14 cellular contexts compared by ENCODE assay signal in the genomic region with DNA sequence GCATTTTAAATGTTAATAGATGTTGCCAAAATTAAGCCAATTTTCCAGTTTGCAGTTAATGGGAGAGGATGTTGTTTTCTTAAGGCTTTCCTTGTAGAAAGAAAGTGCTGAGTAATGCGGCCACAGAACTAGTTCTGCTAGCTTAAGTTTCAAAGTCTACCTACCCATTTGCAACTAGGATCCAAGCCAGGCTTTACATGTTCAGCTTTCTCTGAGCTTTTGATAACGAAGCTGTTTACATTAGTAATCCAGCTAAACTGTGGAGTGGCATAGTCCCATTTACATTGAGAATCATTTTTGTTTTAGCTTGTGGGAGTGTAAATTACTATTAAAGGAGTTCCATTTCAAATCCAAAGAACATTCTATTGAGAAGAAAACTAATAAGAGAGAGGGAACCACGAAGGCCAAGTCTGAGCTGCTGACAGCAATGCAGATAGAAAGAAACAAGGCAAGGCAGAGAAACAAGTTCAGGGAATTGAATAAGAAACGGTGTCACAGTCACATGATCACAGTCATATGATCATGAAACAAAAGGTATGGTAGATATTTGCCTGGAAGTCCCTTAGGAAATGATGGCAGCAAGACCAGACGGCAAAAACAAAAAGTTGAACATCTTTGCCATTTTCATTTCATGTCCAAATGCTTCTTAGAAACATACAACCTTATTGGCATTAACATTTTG.
DNase-seq lines count a peak whose midpoint lies in the region; ATAC-seq and TF ChIP-seq lines count a peak whose summit lies in the region.
"Had no signal": no experiment of that assay in that cellular context is flagged by ENCODE, and none has a peak within 500 bp of the region (broad histone marks: within the 10 kb centered on the region; RNA-seq: fewer than 3 reads in every experiment).

No MANE protein-coding gene starts in this region.

- intact Hi-C loops in Caco-2 (cut with micrococcal nuclease; ENCODE audit: unreplicated experiment) (loop anchor here (1.0 to 5.0 kb wide), 3 partner anchors 114 to 521 kb away; partner anchors contain the start of gene PPP1R12A), posterior cingulate gyrus (cut with DNase I) (no loop called here)

- peak overlapping the region; percentile 51 for H3K27ac ChIP-seq in mesodermal cell (ENCODE audit: low read depth, low read length, severe bottlenecking)
- H3K27ac ChIP-seq: sigmoid colon had no signal

- H3K27me3 Mint-ChIP-seq in Caco-2 (ENCODE audit: insufficient read depth, unreplicated experiment): no peaks in the 10 kb centered on the region
- no peaks in the 10 kb centered on the region for H3K27me3 Mint-ChIP-seq in chondrocyte (ENCODE audit: low read depth)
- H3K27me3 Mint-ChIP-seq: activated CD4-positive, alpha-beta memory T cell treated with anti-CD3 and anti-CD28 coated beads, Interleukin-2, amount 10 ng/mL, durations not matched to agents 7 days and 5 days had no signal

- H3K4me1 Mint-ChIP-seq in Caco-2 (ENCODE audit: low read depth, unreplicated experiment): peaks cover 59% of the 10 kb centered on the region
- H3K4me1 Mint-ChIP-seq in chondrocyte (ENCODE audit: low read depth): peaks cover 42% of the 10 kb centered on the region
- H3K4me1 Mint-ChIP-seq: activated CD4-positive, alpha-beta memory T cell treated with anti-CD3 and anti-CD28 coated beads, Interleukin-2, amount 10 ng/mL, durations not matched to agents 7 days and 5 days had no signal

- H3K4me1 ChIP-seq in Caco-2 (peaks cover 77% of the 10 kb centered on the region), mesodermal cell (ENCODE audit: control insufficient read depth, insufficient read depth, low read length, poor library complexity, severe bottlenecking) (peaks cover 11% of the 10 kb centered on the region)

- BruUV-seq in Caco-2 (replicated peaks; lab: Mats Ljungman, UMichigan): TSS peak; percentile 97

- no peak overlapping the region for H3K4me3 ChIP-seq in Caco-2 (ENCODE audit: low read depth, low read length)
- H3K4me3 ChIP-seq in mesodermal cell (ENCODE audit: extremely low read depth, insufficient read depth, low read length, poor library complexity, severe bottlenecking): no peak overlapping the region
- H3K4me3 ChIP-seq: lung, sigmoid colon had no signal

- DNase-seq in Caco-2 (peak; percentile 65 to 74), LoVo (ENCODE audit: low spot score) (peak; percentile 75), chondrocyte (ENCODE audit: low spot score) (no peak), NCI-H1105 (lab: John Stamatoyannopoulos, UW) (no peak), posterior cingulate gyrus (no peak), epidermal melanocyte (ENCODE audit: insufficient read length, low spot score) (no peak)
- DNase-seq: activated CD4-positive, alpha-beta memory T cell treated with anti-CD3 and anti-CD28 coated beads, Interleukin-2, amount 10 ng/mL, durations not matched to agents 7 days and 5 days; MM.1S; NCI-H524; sigmoid colon; T-helper 1 cell had no signal

- H3K27ac Mint-ChIP-seq in Caco-2 (ENCODE audit: unreplicated experiment) (peak overlapping the region; percentile 77), chondrocyte (ENCODE audit: unreplicated experiment) (peak overlapping the region; percentile 62)
- H3K27ac Mint-ChIP-seq: activated CD4-positive, alpha-beta memory T cell treated with anti-CD3 and anti-CD28 coated beads, Interleukin-2, amount 10 ng/mL, durations not matched to agents 7 days and 5 days had no signal

- H3K36me3 Mint-ChIP-seq in Caco-2 (ENCODE audit: insufficient read depth, unreplicated experiment): peaks cover 6% of the 10 kb centered on the region
- no peaks in the 10 kb centered on the region for H3K36me3 Mint-ChIP-seq in chondrocyte (ENCODE audit: low read depth)

- POLR2A ChIA-PET in Caco-2 (lab: Charles Lee): interaction anchor here (0.6 to 1.2 kb wide), 5 partner anchors 41 to 734 kb away, joined by 3 to 5 read pairs (median 3); partner anchors contain the start of gene PAWR

- no peak for ATAC-seq in HG03469 (IDR thresholded peaks at IDR 0.05; ENCODE audit: unreplicated experiment)

- TF ChIP-seq CTCF in Caco-2 (IDR thresholded peaks at IDR 0.05; ENCODE audit: insufficient read depth in 1 of 2, low read depth in 1 of 2, low read length in 1 of 2, severe bottlenecking in 1 of 2, unreplicated experiment in 1 of 2): no peak
- TF ChIP-seq CTCF in chondrocyte (IDR thresholded peaks at IDR 0.05): no peak

- peaks cover 2% of the 10 kb centered on the region; the same call in 1 of the 2 replicates for H3K36me3 ChIP-seq in Caco-2 (ENCODE audit: control insufficient read depth, insufficient read depth, low read length)
- H3K36me3 ChIP-seq in mesodermal cell (ENCODE audit: control insufficient read depth, insufficient read depth, low read length): no peaks in the 10 kb centered on the region
- H3K36me3 ChIP-seq: sigmoid colon had no signal

- H3K9me3 Mint-ChIP-seq in Caco-2 (ENCODE audit: unreplicated experiment) (no peaks in the 10 kb centered on the region), chondrocyte (ENCODE audit: low read depth) (no peaks in the 10 kb centered on the region)
- H3K9me3 Mint-ChIP-seq: activated CD4-positive, alpha-beta memory T cell treated with anti-CD3 and anti-CD28 coated beads, Interleukin-2, amount 10 ng/mL, durations not matched to agents 7 days and 5 days had no signal

- H3K27me3 ChIP-seq in Caco-2 (replicated peaks; ENCODE audit: control insufficient read depth, insufficient read depth, low read length): no peaks in the 10 kb centered on the region
- H3K27me3 ChIP-seq: sigmoid colon had no signal

- 66% methylated on average over 2 of the region's 5 CpGs; no CpG with 5 or more reads in 1 of the 2 experiments for WGBS in mesodermal cell (ENCODE audit: insufficient coverage in 2 of 2), 2 experiments

- CTCF ChIA-PET in Caco-2 (lab: Charles Lee): interaction anchor here (0.8 to 1.3 kb wide), 3 partner anchors 114 to 275 kb away, joined by 3 to 5 read pairs (median 4); partner anchors contain the start of gene PAWR

- H3K9me3 ChIP-seq in Caco-2 (no peaks in the 10 kb centered on the region), mesodermal cell (ENCODE audit: control insufficient read depth, low read length) (no peaks in the 10 kb centered on the region)
- H3K9me3 ChIP-seq: sigmoid colon had no signal

- peak overlapping the region; percentile 70 for H3K4me3 Mint-ChIP-seq in Caco-2 (ENCODE audit: unreplicated experiment)
- H3K4me3 Mint-ChIP-seq in chondrocyte (ENCODE audit: unreplicated experiment): no peak overlapping the region
- H3K4me3 Mint-ChIP-seq: activated CD4-positive, alpha-beta memory T cell treated with anti-CD3 and anti-CD28 coated beads, Interleukin-2, amount 10 ng/mL, durations not matched to agents 7 days and 5 days had no signal

Comparison
In these comparisons a context has a peak if more than half of its experiments do, and no peak if none do; other contexts are left out.
1. DNase-seq: peak in Caco-2 (2 of 2) and LoVo (single experiment); none in chondrocyte (single experiment), NCI-H1105 (single experiment), posterior cingulate gyrus (0 of 10) and epidermal melanocyte (single experiment).